1 cellular context compared by ENCODE assay signal in genomic region chr19:17475541-17476115, GRCh38.
A peak's percentile ranks its signal among the peaks of the same experiment; 100 is the strongest.
TF ChIP-seq lines count a peak whose summit lies in the region.

No MANE protein-coding gene starts in this region.

TF ChIP-seq in HepG2, 621 proteins besides CTCF, POLR2A, EP300 and RAD21 (continued from another document and continues in another):
- TF ChIP-seq ZNF496 (CRISPR knock-in tag; IDR thresholded peaks at IDR 0.05; ENCODE audit: insufficient replicate concordance), result no peak
- no peak for TF ChIP-seq CCAR2 (optimal IDR thresholded peaks at IDR 0.05; ENCODE audit: low read depth, low read length)
- TF ChIP-seq ZFP62 (CRISPR knock-in tag; IDR thresholded peaks at IDR 0.05), result no peak
- TF ChIP-seq ZNF101 (CRISPR knock-in tag; IDR thresholded peaks at IDR 0.05; ENCODE audit: borderline replicate concordance, low read depth), result no peak
- no peak for TF ChIP-seq CHD2 (IDR thresholded peaks at IDR 0.05; ENCODE audit: low read depth, low read length)
- TF ChIP-seq MED1 (CRISPR knock-in tag; IDR thresholded peaks at IDR 0.05), result peak; percentile 32
- TF ChIP-seq EEA1 (CRISPR knock-in tag; IDR thresholded peaks at IDR 0.05; ENCODE audit: borderline replicate concordance), result no peak
- TF ChIP-seq ZNF282 (IDR thresholded peaks at IDR 0.05; ENCODE audit: partially characterized antibody), result no peak
- TF ChIP-seq, protein P1, sequence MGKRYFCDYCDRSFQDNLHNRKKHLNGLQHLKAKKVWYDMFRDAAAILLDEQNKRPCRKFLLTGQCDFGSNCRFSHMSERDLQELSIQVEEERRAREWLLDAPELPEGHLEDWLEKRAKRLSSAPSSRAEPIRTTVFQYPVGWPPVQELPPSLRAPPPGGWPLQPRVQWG (CRISPR knock-in tag; IDR thresholded peaks at IDR 0.05; ENCODE audit: borderline replicate concordance, low read depth), result no peak
- TF ChIP-seq ERF (CRISPR knock-in tag; IDR thresholded peaks at IDR 0.05), result peak; percentile 87
- TF ChIP-seq ZSCAN20 (CRISPR knock-in tag; IDR thresholded peaks at IDR 0.05; ENCODE audit: borderline replicate concordance), result no peak
- TF ChIP-seq ZNF256 (CRISPR knock-in tag; conservative IDR thresholded peaks at IDR 0.05), result no peak
- no peak for TF ChIP-seq MLLT10 (CRISPR knock-in tag; IDR thresholded peaks at IDR 0.05)
- no peak for TF ChIP-seq ZNF382 (CRISPR knock-in tag; IDR thresholded peaks at IDR 0.05; ENCODE audit: borderline replicate concordance)
- no peak for TF ChIP-seq NFAT5 (CRISPR knock-in tag; IDR thresholded peaks at IDR 0.05)
- TF ChIP-seq ZNF251 (CRISPR knock-in tag; IDR thresholded peaks at IDR 0.05), result no peak
- TF ChIP-seq NFE2L2 (IDR thresholded peaks at IDR 0.05; ENCODE audit: low read length), result no peak
- TF ChIP-seq ESRRA (CRISPR knock-in tag; IDR thresholded peaks at IDR 0.05; ENCODE audit: low read depth), result no peak
- TF ChIP-seq DNMT1 (CRISPR knock-in tag; IDR thresholded peaks at IDR 0.05), result no peak
- TF ChIP-seq NONO (IDR thresholded peaks at IDR 0.05), result no peak
- TF ChIP-seq NONO (CRISPR knock-in tag; conservative IDR thresholded peaks at IDR 0.05), result no peak
- TF ChIP-seq TGIF2 (CRISPR knock-in tag; IDR thresholded peaks at IDR 0.05), result no peak
- no peak for TF ChIP-seq ZMYM2 (CRISPR knock-in tag; IDR thresholded peaks at IDR 0.05)
- TF ChIP-seq NCOR1 (IDR thresholded peaks at IDR 0.05; ENCODE audit: borderline replicate concordance, low read length), result no peak
- no peak for TF ChIP-seq CEBPZ (IDR thresholded peaks at IDR 0.05; ENCODE audit: low read length)
- peak; percentile 62; the same call in 1 of the 2 replicates for TF ChIP-seq TCF7 (IDR thresholded peaks at IDR 0.05; ENCODE audit: low read depth)
- no peak for TF ChIP-seq JUNB (CRISPR knock-in tag; IDR thresholded peaks at IDR 0.05; ENCODE audit: borderline replicate concordance)
- TF ChIP-seq NFYC (CRISPR knock-in tag; IDR thresholded peaks at IDR 0.05), result no peak
- peak; percentile 37 for TF ChIP-seq FOSL2 (CRISPR knock-in tag; IDR thresholded peaks at IDR 0.05)
- no peak for TF ChIP-seq CREB1 (IDR thresholded peaks at IDR 0.05)
- TF ChIP-seq CREB1 (CRISPR knock-in tag; IDR thresholded peaks at IDR 0.05), result no peak
- no peak for TF ChIP-seq NFE2 (CRISPR knock-in tag; IDR thresholded peaks at IDR 0.05)
- TF ChIP-seq, protein P2, sequence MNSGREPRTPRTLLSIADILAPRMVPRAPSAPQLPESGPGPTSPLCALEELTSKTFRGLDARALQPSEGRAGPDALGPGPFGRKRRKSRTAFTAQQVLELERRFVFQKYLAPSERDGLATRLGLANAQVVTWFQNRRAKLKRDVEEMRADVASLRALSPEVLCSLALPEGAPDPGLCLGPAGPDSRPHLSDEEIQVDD (CRISPR knock-in tag; IDR thresholded peaks at IDR 0.05; ENCODE audit: borderline replicate concordance), result no peak
- TF ChIP-seq SOX13 (IDR thresholded peaks at IDR 0.05), result no peak
- TF ChIP-seq SOX13 (CRISPR knock-in tag; conservative IDR thresholded peaks at IDR 0.05 in 1 of 2, IDR thresholded peaks at IDR 0.05 in 1 of 2), result peak in 1 of 2 experiments; percentile 59; a peak in 2 of 4 replicates
- no peak for TF ChIP-seq ZNF274 (CRISPR knock-in tag; IDR thresholded peaks at IDR 0.05)
- TF ChIP-seq ZNF678 (CRISPR knock-in tag; IDR thresholded peaks at IDR 0.05), result no peak
- TF ChIP-seq MIXL1 (CRISPR knock-in tag; IDR thresholded peaks at IDR 0.05), result peak; percentile 18; the same call in 1 of the 2 replicates
- TF ChIP-seq ZFY (CRISPR knock-in tag; IDR thresholded peaks at IDR 0.05), result no peak
- TF ChIP-seq FOXK2 (IDR thresholded peaks at IDR 0.05), result no peak
- no peak for TF ChIP-seq SNAPC5 (CRISPR knock-in tag; IDR thresholded peaks at IDR 0.05; ENCODE audit: borderline replicate concordance)
- no peak for TF ChIP-seq NR1H2 (CRISPR knock-in tag; IDR thresholded peaks at IDR 0.05; ENCODE audit: borderline replicate concordance, low read depth)
- TF ChIP-seq ZNF501 (CRISPR knock-in tag; IDR thresholded peaks at IDR 0.05), result 0 out of 2 replicates have a peak, but pooled peaks have one; percentile 36
- no peak for TF ChIP-seq NR2F6 (IDR thresholded peaks at IDR 0.05)
- peak; percentile 42; the same call in 1 of the 2 replicates for TF ChIP-seq NR2F6 (CRISPR knock-in tag; IDR thresholded peaks at IDR 0.05)
- TF ChIP-seq ZNF75D (CRISPR knock-in tag; IDR thresholded peaks at IDR 0.05; ENCODE audit: borderline replicate concordance), result no peak
- no peak for TF ChIP-seq ZNF24 (IDR thresholded peaks at IDR 0.05)
- TF ChIP-seq GTF2F1 (IDR thresholded peaks at IDR 0.05; ENCODE audit: low read length), result no peak
- TF ChIP-seq ZNF790 (CRISPR knock-in tag; IDR thresholded peaks at IDR 0.05; ENCODE audit: borderline replicate concordance), result no peak
- no peak for TF ChIP-seq ZNF558 (CRISPR knock-in tag; IDR thresholded peaks at IDR 0.05; ENCODE audit: borderline replicate concordance)
- TF ChIP-seq ZNF749 (CRISPR knock-in tag; IDR thresholded peaks at IDR 0.05; ENCODE audit: borderline replicate concordance), result no peak
- peak; percentile 62 for TF ChIP-seq GATAD2A (CRISPR knock-in tag; IDR thresholded peaks at IDR 0.05)
- TF ChIP-seq ZBTB8A (CRISPR knock-in tag; IDR thresholded peaks at IDR 0.05; ENCODE audit: borderline replicate concordance, low read depth), result no peak
- TF ChIP-seq, protein P3, sequence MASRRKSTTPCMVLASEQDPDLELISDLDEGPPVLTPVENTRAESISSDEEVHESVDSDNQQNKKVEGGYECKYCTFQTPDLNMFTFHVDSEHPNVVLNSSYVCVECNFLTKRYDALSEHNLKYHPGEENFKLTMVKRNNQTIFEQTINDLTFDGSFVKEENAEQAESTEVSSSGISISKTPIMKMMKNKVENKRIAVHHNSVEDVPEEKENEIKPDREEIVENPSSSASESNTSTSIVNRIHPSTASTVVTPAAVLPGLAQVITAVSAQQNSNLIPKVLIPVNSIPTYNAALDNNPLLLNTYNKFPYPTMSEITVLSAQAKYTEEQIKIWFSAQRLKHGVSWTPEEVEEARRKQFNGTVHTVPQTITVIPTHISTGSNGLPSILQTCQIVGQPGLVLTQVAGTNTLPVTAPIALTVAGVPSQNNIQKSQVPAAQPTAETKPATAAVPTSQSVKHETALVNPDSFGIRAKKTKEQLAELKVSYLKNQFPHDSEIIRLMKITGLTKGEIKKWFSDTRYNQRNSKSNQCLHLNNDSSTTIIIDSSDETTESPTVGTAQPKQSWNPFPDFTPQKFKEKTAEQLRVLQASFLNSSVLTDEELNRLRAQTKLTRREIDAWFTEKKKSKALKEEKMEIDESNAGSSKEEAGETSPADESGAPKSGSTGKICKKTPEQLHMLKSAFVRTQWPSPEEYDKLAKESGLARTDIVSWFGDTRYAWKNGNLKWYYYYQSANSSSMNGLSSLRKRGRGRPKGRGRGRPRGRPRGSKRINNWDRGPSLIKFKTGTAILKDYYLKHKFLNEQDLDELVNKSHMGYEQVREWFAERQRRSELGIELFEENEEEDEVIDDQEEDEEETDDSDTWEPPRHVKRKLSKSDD (CRISPR knock-in tag; IDR thresholded peaks at IDR 0.05; ENCODE audit: low read depth), result no peak
- TF ChIP-seq CCDC6 (CRISPR knock-in tag; IDR thresholded peaks at IDR 0.05), result no peak
- no peak for TF ChIP-seq ZBTB7B (CRISPR knock-in tag; IDR thresholded peaks at IDR 0.05)
- TF ChIP-seq, protein P4, sequence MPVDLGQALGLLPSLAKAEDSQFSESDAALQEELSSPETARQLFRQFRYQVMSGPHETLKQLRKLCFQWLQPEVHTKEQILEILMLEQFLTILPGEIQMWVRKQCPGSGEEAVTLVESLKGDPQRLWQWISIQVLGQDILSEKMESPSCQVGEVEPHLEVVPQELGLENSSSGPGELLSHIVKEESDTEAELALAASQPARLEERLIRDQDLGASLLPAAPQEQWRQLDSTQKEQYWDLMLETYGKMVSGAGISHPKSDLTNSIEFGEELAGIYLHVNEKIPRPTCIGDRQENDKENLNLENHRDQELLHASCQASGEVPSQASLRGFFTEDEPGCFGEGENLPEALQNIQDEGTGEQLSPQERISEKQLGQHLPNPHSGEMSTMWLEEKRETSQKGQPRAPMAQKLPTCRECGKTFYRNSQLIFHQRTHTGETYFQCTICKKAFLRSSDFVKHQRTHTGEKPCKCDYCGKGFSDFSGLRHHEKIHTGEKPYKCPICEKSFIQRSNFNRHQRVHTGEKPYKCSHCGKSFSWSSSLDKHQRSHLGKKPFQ (CRISPR knock-in tag; IDR thresholded peaks at IDR 0.05; ENCODE audit: insufficient replicate concordance), result no peak
- no peak for TF ChIP-seq ZNF44 (CRISPR knock-in tag; IDR thresholded peaks at IDR 0.05)
- TF ChIP-seq MZF1 (CRISPR knock-in tag; IDR thresholded peaks at IDR 0.05; ENCODE audit: borderline replicate concordance), result no peak
- no peak for TF ChIP-seq JDP2 (CRISPR knock-in tag; IDR thresholded peaks at IDR 0.05; ENCODE audit: borderline replicate concordance)
- TF ChIP-seq ZNF850 (CRISPR knock-in tag; conservative IDR thresholded peaks at IDR 0.05), result no peak
- no peak for TF ChIP-seq ZNF337 (CRISPR knock-in tag; IDR thresholded peaks at IDR 0.05; ENCODE audit: borderline replicate concordance, low read depth)
- no peak for TF ChIP-seq ZNF572 (CRISPR knock-in tag; IDR thresholded peaks at IDR 0.05)
- no peak for TF ChIP-seq NR2F2 (IDR thresholded peaks at IDR 0.05; ENCODE audit: borderline replicate concordance, low read depth)
- TF ChIP-seq TIGD3 (CRISPR knock-in tag; IDR thresholded peaks at IDR 0.05; ENCODE audit: borderline replicate concordance), result no peak
